In the genomic region with DNA sequence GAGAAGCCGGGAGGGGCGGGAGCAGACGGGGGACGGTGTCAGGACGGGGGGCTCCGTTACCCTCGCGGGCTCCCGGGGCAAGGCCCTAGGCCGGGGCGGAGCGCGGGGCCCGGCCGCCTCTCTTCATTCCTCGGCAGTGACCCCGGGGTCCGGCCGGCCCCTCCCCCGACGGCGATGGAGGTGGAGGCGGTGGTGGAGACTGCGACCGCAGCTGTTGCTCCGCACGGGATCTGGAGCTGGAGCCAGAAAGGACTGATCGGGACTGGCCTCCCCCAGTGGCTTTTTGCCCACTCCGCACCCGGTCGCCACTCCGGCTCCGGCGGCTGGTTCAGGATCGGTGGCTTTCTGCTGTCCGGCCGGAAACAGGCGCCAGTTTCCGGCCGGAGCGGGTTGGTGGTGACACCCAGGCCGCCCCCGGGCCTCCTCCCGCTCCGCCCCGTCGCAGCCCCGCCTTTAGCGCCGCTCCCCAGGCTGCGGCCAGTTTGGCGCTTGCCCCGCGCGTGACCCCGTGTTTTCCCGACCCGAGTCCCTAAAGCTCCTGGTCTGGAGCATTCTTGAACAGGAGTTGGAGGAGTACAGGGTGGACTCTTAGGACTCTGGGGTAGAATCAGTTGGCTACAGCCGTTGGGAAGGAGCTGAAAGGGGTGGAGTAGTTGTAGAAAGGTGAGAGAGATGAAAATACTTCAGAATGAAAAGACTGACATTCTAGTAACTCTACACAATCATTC, we compare ENCODE assay signal across 1 cellular context.
A peak's percentile ranks its signal among the peaks of the same experiment; 100 is the strongest.
TF ChIP-seq lines count a peak whose summit lies in the region.

Gene OTUD7B (minus strand): TSS at position 339 of the 728 bp plus-strand sequence. CDS start 33,216 bp downstream, outside the sequence.

TF ChIP-seq in K562, 482 proteins besides CTCF, POLR2A, EP300 and RAD21 (continued from another document and continues in another):
- TF ChIP-seq, protein P1, sequence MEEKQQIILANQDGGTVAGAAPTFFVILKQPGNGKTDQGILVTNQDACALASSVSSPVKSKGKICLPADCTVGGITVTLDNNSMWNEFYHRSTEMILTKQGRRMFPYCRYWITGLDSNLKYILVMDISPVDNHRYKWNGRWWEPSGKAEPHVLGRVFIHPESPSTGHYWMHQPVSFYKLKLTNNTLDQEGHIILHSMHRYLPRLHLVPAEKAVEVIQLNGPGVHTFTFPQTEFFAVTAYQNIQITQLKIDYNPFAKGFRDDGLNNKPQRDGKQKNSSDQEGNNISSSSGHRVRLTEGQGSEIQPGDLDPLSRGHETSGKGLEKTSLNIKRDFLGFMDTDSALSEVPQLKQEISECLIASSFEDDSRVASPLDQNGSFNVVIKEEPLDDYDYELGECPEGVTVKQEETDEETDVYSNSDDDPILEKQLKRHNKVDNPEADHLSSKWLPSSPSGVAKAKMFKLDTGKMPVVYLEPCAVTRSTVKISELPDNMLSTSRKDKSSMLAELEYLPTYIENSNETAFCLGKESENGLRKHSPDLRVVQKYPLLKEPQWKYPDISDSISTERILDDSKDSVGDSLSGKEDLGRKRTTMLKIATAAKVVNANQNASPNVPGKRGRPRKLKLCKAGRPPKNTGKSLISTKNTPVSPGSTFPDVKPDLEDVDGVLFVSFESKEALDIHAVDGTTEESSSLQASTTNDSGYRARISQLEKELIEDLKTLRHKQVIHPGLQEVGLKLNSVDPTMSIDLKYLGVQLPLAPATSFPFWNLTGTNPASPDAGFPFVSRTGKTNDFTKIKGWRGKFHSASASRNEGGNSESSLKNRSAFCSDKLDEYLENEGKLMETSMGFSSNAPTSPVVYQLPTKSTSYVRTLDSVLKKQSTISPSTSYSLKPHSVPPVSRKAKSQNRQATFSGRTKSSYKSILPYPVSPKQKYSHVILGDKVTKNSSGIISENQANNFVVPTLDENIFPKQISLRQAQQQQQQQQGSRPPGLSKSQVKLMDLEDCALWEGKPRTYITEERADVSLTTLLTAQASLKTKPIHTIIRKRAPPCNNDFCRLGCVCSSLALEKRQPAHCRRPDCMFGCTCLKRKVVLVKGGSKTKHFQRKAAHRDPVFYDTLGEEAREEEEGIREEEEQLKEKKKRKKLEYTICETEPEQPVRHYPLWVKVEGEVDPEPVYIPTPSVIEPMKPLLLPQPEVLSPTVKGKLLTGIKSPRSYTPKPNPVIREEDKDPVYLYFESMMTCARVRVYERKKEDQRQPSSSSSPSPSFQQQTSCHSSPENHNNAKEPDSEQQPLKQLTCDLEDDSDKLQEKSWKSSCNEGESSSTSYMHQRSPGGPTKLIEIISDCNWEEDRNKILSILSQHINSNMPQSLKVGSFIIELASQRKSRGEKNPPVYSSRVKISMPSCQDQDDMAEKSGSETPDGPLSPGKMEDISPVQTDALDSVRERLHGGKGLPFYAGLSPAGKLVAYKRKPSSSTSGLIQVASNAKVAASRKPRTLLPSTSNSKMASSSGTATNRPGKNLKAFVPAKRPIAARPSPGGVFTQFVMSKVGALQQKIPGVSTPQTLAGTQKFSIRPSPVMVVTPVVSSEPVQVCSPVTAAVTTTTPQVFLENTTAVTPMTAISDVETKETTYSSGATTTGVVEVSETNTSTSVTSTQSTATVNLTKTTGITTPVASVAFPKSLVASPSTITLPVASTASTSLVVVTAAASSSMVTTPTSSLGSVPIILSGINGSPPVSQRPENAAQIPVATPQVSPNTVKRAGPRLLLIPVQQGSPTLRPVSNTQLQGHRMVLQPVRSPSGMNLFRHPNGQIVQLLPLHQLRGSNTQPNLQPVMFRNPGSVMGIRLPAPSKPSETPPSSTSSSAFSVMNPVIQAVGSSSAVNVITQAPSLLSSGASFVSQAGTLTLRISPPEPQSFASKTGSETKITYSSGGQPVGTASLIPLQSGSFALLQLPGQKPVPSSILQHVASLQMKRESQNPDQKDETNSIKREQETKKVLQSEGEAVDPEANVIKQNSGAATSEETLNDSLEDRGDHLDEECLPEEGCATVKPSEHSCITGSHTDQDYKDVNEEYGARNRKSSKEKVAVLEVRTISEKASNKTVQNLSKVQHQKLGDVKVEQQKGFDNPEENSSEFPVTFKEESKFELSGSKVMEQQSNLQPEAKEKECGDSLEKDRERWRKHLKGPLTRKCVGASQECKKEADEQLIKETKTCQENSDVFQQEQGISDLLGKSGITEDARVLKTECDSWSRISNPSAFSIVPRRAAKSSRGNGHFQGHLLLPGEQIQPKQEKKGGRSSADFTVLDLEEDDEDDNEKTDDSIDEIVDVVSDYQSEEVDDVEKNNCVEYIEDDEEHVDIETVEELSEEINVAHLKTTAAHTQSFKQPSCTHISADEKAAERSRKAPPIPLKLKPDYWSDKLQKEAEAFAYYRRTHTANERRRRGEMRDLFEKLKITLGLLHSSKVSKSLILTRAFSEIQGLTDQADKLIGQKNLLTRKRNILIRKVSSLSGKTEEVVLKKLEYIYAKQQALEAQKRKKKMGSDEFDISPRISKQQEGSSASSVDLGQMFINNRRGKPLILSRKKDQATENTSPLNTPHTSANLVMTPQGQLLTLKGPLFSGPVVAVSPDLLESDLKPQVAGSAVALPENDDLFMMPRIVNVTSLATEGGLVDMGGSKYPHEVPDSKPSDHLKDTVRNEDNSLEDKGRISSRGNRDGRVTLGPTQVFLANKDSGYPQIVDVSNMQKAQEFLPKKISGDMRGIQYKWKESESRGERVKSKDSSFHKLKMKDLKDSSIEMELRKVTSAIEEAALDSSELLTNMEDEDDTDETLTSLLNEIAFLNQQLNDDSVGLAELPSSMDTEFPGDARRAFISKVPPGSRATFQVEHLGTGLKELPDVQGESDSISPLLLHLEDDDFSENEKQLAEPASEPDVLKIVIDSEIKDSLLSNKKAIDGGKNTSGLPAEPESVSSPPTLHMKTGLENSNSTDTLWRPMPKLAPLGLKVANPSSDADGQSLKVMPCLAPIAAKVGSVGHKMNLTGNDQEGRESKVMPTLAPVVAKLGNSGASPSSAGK (IDR thresholded peaks at IDR 0.05), result no peak
- peak; percentile 83 for TF ChIP-seq CXXC5 (CRISPR knock-in tag; IDR thresholded peaks at IDR 0.05)
- peak; percentile 98 for TF ChIP-seq NCOA1 (IDR thresholded peaks at IDR 0.05; ENCODE audit: low read depth)
- TF ChIP-seq C11orf30 (IDR thresholded peaks at IDR 0.05; ENCODE audit: low read depth), result peak; percentile 67; the same call in 1 of the 2 replicates
- TF ChIP-seq PCBP1 (IDR thresholded peaks at IDR 0.05; ENCODE audit: low read depth, low read length, poor library complexity, severe bottlenecking), result peak; percentile 81
- TF ChIP-seq ZBTB7A (IDR thresholded peaks at IDR 0.05; ENCODE audit: borderline replicate concordance, control insufficient read depth, low read depth, low read length), result peak; percentile 54
- TF ChIP-seq ZNF696 (CRISPR knock-in tag; conservative IDR thresholded peaks at IDR 0.05), result no peak
- TF ChIP-seq EP400 (IDR thresholded peaks at IDR 0.05), result peak; percentile 52; the same call in 1 of the 2 replicates
- TF ChIP-seq NBN (IDR thresholded peaks at IDR 0.05; ENCODE audit: low read depth), result peak; percentile 66; the same call in 1 of the 2 replicates
- TF ChIP-seq MXD1 (CRISPR knock-in tag; IDR thresholded peaks at IDR 0.05; ENCODE audit: borderline replicate concordance, poor library complexity, severe bottlenecking), result no peak
- TF ChIP-seq ZNF436 (CRISPR knock-in tag; IDR thresholded peaks at IDR 0.05), result no peak
- TF ChIP-seq DIDO1 (tag; IDR thresholded peaks at IDR 0.05; ENCODE audit: low read depth), result peak; percentile 63; the same call in 1 of the 2 replicates
- no peak for TF ChIP-seq DLX4 (CRISPR knock-in tag; IDR thresholded peaks at IDR 0.05)
- TF ChIP-seq ATF4 (CRISPR knock-in tag; IDR thresholded peaks at IDR 0.05), result peak; percentile 8; the same call in 1 of the 2 replicates
- peak; percentile 23; the same call in 1 of the 2 replicates for TF ChIP-seq MYNN (IDR thresholded peaks at IDR 0.05)
- no peak for TF ChIP-seq MYNN (CRISPR knock-in tag; IDR thresholded peaks at IDR 0.05)
- peak; percentile 85 for TF ChIP-seq ETV5 (CRISPR knock-in tag; IDR thresholded peaks at IDR 0.05; ENCODE audit: low read depth)
- TF ChIP-seq ZNF143 (CRISPR knock-in tag; IDR thresholded peaks at IDR 0.05), result no peak
- TF ChIP-seq ZNF699 (CRISPR knock-in tag; IDR thresholded peaks at IDR 0.05; ENCODE audit: insufficient replicate concordance), result no peak
- peak; percentile 68; the same call in 1 of the 2 replicates for TF ChIP-seq REST (CRISPR knock-in tag; IDR thresholded peaks at IDR 0.05; ENCODE audit: low read depth)
- peak; percentile 11; the same call in 1 of the 2 replicates for TF ChIP-seq ATF6 (CRISPR knock-in tag; IDR thresholded peaks at IDR 0.05)
- TF ChIP-seq ETV1 (tag; conservative IDR thresholded peaks at IDR 0.05; ENCODE audit: low read depth), result peak; percentile 91
- peak; percentile 42; the same call in 1 of the 2 replicates for TF ChIP-seq ZNF431 (CRISPR knock-in tag; IDR thresholded peaks at IDR 0.05)
- peak; percentile 80; the same call in 1 of the 2 replicates for TF ChIP-seq ZHX1 (conservative IDR thresholded peaks at IDR 0.05; ENCODE audit: low read length)
- TF ChIP-seq USF2 (CRISPR knock-in tag; IDR thresholded peaks at IDR 0.05), result peak; percentile 60
- 0 out of 2 replicates have a peak, but pooled peaks have one; percentile 15 for TF ChIP-seq MEF2D (tag; conservative IDR thresholded peaks at IDR 0.05; ENCODE audit: low read depth)
- TF ChIP-seq GTF2F1 (IDR thresholded peaks at IDR 0.05; ENCODE audit: low read depth, low read length), result peak; percentile 81; the same call in 1 of the 2 replicates
